In genomic region chr5:140072812-140073211, GRCh38 we compare ENCODE assay signal across 13 cellular contexts. TPM values are rescaled to one million over a fixed set of nuclear protein-coding genes. Genes with fewer than 3 reads are reported as not detected.
DNase-seq lines count a peak whose midpoint lies in the region; ATAC-seq and TF ChIP-seq lines count a peak whose summit lies in the region.
"Had no signal": no experiment of that assay in that cellular context is flagged by ENCODE, and none has a peak within 500 bp of the region (broad histone marks: within the 10 kb centered on the region; RNA-seq: fewer than 3 reads in every experiment).

No MANE protein-coding gene starts in this region.

- intact Hi-C loops in Right ventricle myocardium inferior (cut with DNase I) (loop anchor here (1.0 to 2.0 kb wide), 2 partner anchors 72 to 84 kb away; no protein-coding TSS in a partner anchor), left cardiac atrium (cut with DNase I) (loop anchor here (1.0 to 10.0 kb wide), 4 partner anchors 72 to 282 kb away; no protein-coding TSS in a partner anchor), HCT116 (cut with micrococcal nuclease) (loop anchor here (1.0 to 10.0 kb wide), 4 partner anchors 71 to 282 kb away; no protein-coding TSS in a partner anchor)

- CTCF ChIA-PET in HCT116 (lab: Charles Lee): interaction anchor here (0.6 to 4.6 kb wide), 17 partner anchors 8 to 286 kb away, joined by 3 to 39 read pairs (median 4); no protein-coding TSS in a partner anchor

- POLR2A ChIA-PET in HCT116 (lab: Charles Lee): interaction anchor here (0.6 kb wide), 1 partner anchor 498 kb away, joined by 3 read pairs; no protein-coding TSS in a partner anchor

- no TSS peak for BruUV-seq in HCT116 (replicated peaks; lab: Mats Ljungman, UMichigan)

- no peaks in the 10 kb centered on the region for H3K9me2 ChIP-seq in HCT116 (ENCODE audit: insufficient read depth)

- no peak overlapping the region for H3K4me2 ChIP-seq in HCT116 (ENCODE audit: low read length)
- H3K4me2 ChIP-seq: BLaER1, GM23338 had no signal

- no peak overlapping the region for H3K4me3 ChIP-seq in HCT116 (replicated peaks in 1 of 2; ENCODE audit: low read depth in 1 of 2, low read length in 2 of 2)
- H3K4me3 ChIP-seq: BLaER1, GM23338 had no signal

- ATAC-seq in Right ventricle myocardium inferior (no peak), left cardiac atrium (no peak), HCT116 (no peak)
- ATAC-seq: GM23338 had no signal

- H4K20me1 ChIP-seq in HCT116 (ENCODE audit: insufficient read depth): no peaks in the 10 kb centered on the region
- H4K20me1 ChIP-seq: BLaER1 had no signal

- no peaks in the 10 kb centered on the region for H3K9me3 ChIP-seq in HCT116 (ENCODE audit: control insufficient read depth in 1 of 2, insufficient read depth in 1 of 2, low read depth in 1 of 2, low read length in 2 of 2)
- H3K9me3 ChIP-seq: BLaER1 had no signal

- RAD21 ChIA-PET in HCT116 (lab: Charles Lee; ENCODE audit: low non-redundant PET in 1 of 2, low total read pairs in 2 of 2, uncharacterized antibody in 2 of 2, unreplicated experiment in 2 of 2): interaction anchor here (0.8 to 1.0 kb wide), 3 partner anchors 73 to 87 kb away, joined by 3 to 4 read pairs (median 3); no protein-coding TSS in a partner anchor

- TF ChIP-seq RAD21 in HCT116 (IDR thresholded peaks at IDR 0.05; ENCODE audit: low read depth): no peak

- no peak overlapping the region for H3K27ac ChIP-seq in HCT116 (ENCODE audit: low read depth, low read length)
- H3K27ac ChIP-seq: BLaER1, HL-60 had no signal

- H3K9ac ChIP-seq in HCT116 (ENCODE audit: low read length): no peak overlapping the region
- H3K9ac ChIP-seq: BLaER1 had no signal

- no peak for TF ChIP-seq POLR2A in HCT116 (IDR thresholded peaks at IDR 0.05; ENCODE audit: borderline replicate concordance, extremely low read depth, insufficient read depth, insufficient read length)

- DNase-seq in Right ventricle myocardium inferior (ENCODE audit: missing footprints): peak; percentile 51
- DNase-seq in left cardiac atrium: no peak
- no peak for DNase-seq in HCT116 (ENCODE audit: low read depth, low spot score)
- DNase-seq in medulla oblongata (ENCODE audit: extremely low spot score): peak; percentile 12
- no peak for DNase-seq in kidney tubule cell (ENCODE audit: low spot score)
- no peak for DNase-seq in NCI-H1436 treated with DMSO at 0.1 percent for 48 hours (lab: John Stamatoyannopoulos, UW)
- DNase-seq: DMS153, DMS79, GDM1 had no signal

- no peaks in the 10 kb centered on the region for H3K79me2 ChIP-seq in HCT116 (ENCODE audit: insufficient read depth, low read length)

- no peaks in the 10 kb centered on the region for H3K36me3 ChIP-seq in HCT116 (ENCODE audit: control insufficient read depth in 1 of 2, insufficient read depth in 2 of 2, low read length in 2 of 2)
- H3K36me3 ChIP-seq: BLaER1 had no signal

- peak overlapping the region; percentile 76 for H2AFZ ChIP-seq in HCT116 (ENCODE audit: low read depth, low read length, poor library complexity, severe bottlenecking)
- H2AFZ ChIP-seq: GM23338 had no signal

- H3K4me1 ChIP-seq in HCT116 (ENCODE audit: control insufficient read depth in 1 of 2, insufficient read depth in 2 of 2, low read length in 2 of 2): 0 out of 4 replicates have a peak, but pooled peaks cover 0 to 4% of the 10 kb centered on the region in 2 experiments
- H3K4me1 ChIP-seq: BLaER1 had no signal

- no peak for TF ChIP-seq CTCF in HCT116 (IDR thresholded peaks at IDR 0.05 in 2 of 3, conservative IDR thresholded peaks at IDR 0.05 in 1 of 3; ENCODE audit: borderline replicate concordance in 1 of 3, insufficient read depth in 1 of 3, low read depth in 2 of 3, low read length in 2 of 3)

- no peaks in the 10 kb centered on the region for H3K27me3 ChIP-seq in HCT116 (ENCODE audit: insufficient read depth, low read length)
- H3K27me3 ChIP-seq: BLaER1 had no signal

TF ChIP-seq in HCT116, 20 proteins besides CTCF, POLR2A, EP300 and RAD21:
- TF ChIP-seq EZH2 (IDR thresholded peaks at IDR 0.05) (no peak), CBX3 (IDR thresholded peaks at IDR 0.05; ENCODE audit: low read depth) (no peak), TCF7L2 (IDR thresholded peaks at IDR 0.05; ENCODE audit: borderline replicate concordance, extremely low read depth, insufficient read depth, insufficient read length) (no peak), ATF3 (IDR thresholded peaks at IDR 0.05) (no peak), ZFX (IDR thresholded peaks at IDR 0.05) (no peak), REST (IDR thresholded peaks at IDR 0.05; ENCODE audit: low read depth) (no peak), SP1 (IDR thresholded peaks at IDR 0.05; ENCODE audit: low read depth) (no peak), YY1 (IDR thresholded peaks at IDR 0.05; ENCODE audit: extremely low read depth, insufficient replicate concordance, low read depth, low read length) (no peak), POLR2AphosphoS5 (IDR thresholded peaks at IDR 0.05; ENCODE audit: low read depth, low read length) (no peak), EGR1 (IDR thresholded peaks at IDR 0.05; ENCODE audit: low read depth) (no peak), ZNF274 (IDR thresholded peaks at IDR 0.05; ENCODE audit: low read depth, low read length) (no peak), JUND (IDR thresholded peaks at IDR 0.05) (no peak), CEBPB (IDR thresholded peaks at IDR 0.05; ENCODE audit: low read depth) (no peak)
- TF ChIP-seq, protein P1, sequence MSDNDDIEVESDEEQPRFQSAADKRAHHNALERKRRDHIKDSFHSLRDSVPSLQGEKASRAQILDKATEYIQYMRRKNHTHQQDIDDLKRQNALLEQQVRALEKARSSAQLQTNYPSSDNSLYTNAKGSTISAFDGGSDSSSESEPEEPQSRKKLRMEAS (IDR thresholded peaks at IDR 0.05): no peak

RNA-seq across cellular contexts. Expression of gene NRG2, which starts 29.7 kb away (rescaled TPM):
- 1.9 TPM for total RNA-seq in Right ventricle myocardium inferior
- 1 to 10 TPM; 1.1 to 1.3 TPM for total RNA-seq in left cardiac atrium
- 0.91 TPM for total RNA-seq in HCT116 (2021; ENCODE audit: unreplicated experiment)
- polyA plus RNA-seq in HCT116 (2012): 0.35 and 0.65 TPM in 2 replicates
- polyA plus RNA-seq: CD14-positive monocyte had no signal

RNA-seq across cellular contexts. Expression of gene PURA, which starts 41.1 kb away (rescaled TPM):
- total RNA-seq in Right ventricle myocardium inferior (22.2 TPM), left cardiac atrium (10 to 100 TPM; 27.3 to 27.4 TPM), HCT116 (2021; ENCODE audit: unreplicated experiment) (15.2 TPM)
- polyA plus RNA-seq in HCT116 (2012): 3.9 and 5.3 TPM in 2 replicates

RNA-seq across cellular contexts. Expression of gene IGIP, which starts 52.9 kb away (rescaled TPM):
- 10.1 TPM for total RNA-seq in Right ventricle myocardium inferior
- total RNA-seq in left cardiac atrium: 10 to 100 TPM; 12.3 to 14.4 TPM
- total RNA-seq in HCT116 (2021; ENCODE audit: unreplicated experiment): 5.2 TPM
- 1.4 and 2.4 TPM in 2 replicates for polyA plus RNA-seq in HCT116 (2012)

Comparison
In these comparisons a context has a peak if more than half of its experiments do, and no peak if none do; other contexts are left out.
1. DNase-seq: peak in Right ventricle myocardium inferior (single experiment) and medulla oblongata (single experiment); none in left cardiac atrium (single experiment), HCT116 (single experiment), kidney tubule cell (single experiment) and NCI-H1436 treated with DMSO at 0.1 percent for 48 hours (single experiment).